In genomic region chr7:26490631-26491624, GRCh38 we compare ENCODE assay signal across 12 cellular contexts.
DNase-seq lines count a peak whose midpoint lies in the region; ATAC-seq, FAIRE-seq and TF ChIP-seq lines count a peak whose summit lies in the region.
"Had no signal": no experiment of that assay in that cellular context is flagged by ENCODE, and none has a peak within 500 bp of the region (broad histone marks: within the 10 kb centered on the region; RNA-seq: fewer than 3 reads in every experiment).

No MANE protein-coding gene starts in this region.

- H3K27me3 ChIP-seq in RWPE2 (ENCODE audit: insufficient read depth, poor library complexity, severe bottlenecking) = no peaks in the 10 kb centered on the region

- H3K4me1 ChIP-seq in RWPE2 (ENCODE audit: insufficient read depth, poor library complexity, severe bottlenecking) = peaks cover 13% of the 10 kb centered on the region
- peaks cover 10% of the 10 kb centered on the region for H3K4me1 ChIP-seq in mucosa of descending colon (ENCODE audit: low read depth)

- peak; percentile 36 for TF ChIP-seq CTCF in D721Med (IDR thresholded peaks at IDR 0.05; ENCODE audit: insufficient read depth, missing control alignments)
- peak; percentile 57 for TF ChIP-seq CTCF in RWPE2 (IDR thresholded peaks at IDR 0.05; ENCODE audit: poor library complexity, severe bottlenecking)
- TF ChIP-seq CTCF in mucosa of descending colon (IDR thresholded peaks at IDR 0.05) = no peak

- DNase-seq in D721Med (ENCODE audit: insufficient read length, low spot score) (no peak), NCI-H187 (lab: John Stamatoyannopoulos, UW) (peak; percentile 87 to 91), RWPE2 (ENCODE audit: low spot score) (peak; percentile 77), mucosa of descending colon (peak in 1 of 3 donors; percentile 47), NK-92 (lab: John Stamatoyannopoulos, UW; ENCODE audit: unreplicated experiment) (no peak)
- DNase-seq in activated naive CD4-positive, alpha-beta T cell treated with Interleukin-2 at 50 U/mL for 16 hours = no peak
- DNase-seq: activated T-cell treated with anti-CD3 and anti-CD28 coated beads, Interleukin-2, amount 50 U/mL, for 1 hour; IMR-90; stimulated activated CD4-positive, alpha-beta T cell treated with anti-CD3 and anti-CD28 coated beads, Interleukin-12 subunit alpha, Interleukin-12 subunit beta, amount 100 ng/mL, for 4 hours had no signal

- H3K36me3 ChIP-seq in RWPE2 (ENCODE audit: low read depth) (no peaks in the 10 kb centered on the region), mucosa of descending colon (ENCODE audit: low read depth) (no peaks in the 10 kb centered on the region)

- intact Hi-C loops in mucosa of descending colon (cut with DNase I, micrococcal nuclease) = no loop called here

- H3K9me3 ChIP-seq in RWPE2 (ENCODE audit: severe bottlenecking) (no peaks in the 10 kb centered on the region), mucosa of descending colon (no peaks in the 10 kb centered on the region)

- no peak for FAIRE-seq in D721Med (lab: Jason Lieb, UNC)
- FAIRE-seq: TTC549 had no signal

- H3K27ac ChIP-seq in RWPE2 (ENCODE audit: poor library complexity, severe bottlenecking) = peak overlapping the region; percentile 20

- ATAC-seq in RWPE2 (ENCODE audit: low read depth) (peak; percentile 89), mucosa of descending colon (peak; percentile 82), GM19467 (IDR thresholded peaks at IDR 0.05; ENCODE audit: unreplicated experiment) (no peak), HG02981 (IDR thresholded peaks at IDR 0.05; ENCODE audit: unreplicated experiment) (no peak)

- H3K4me3 ChIP-seq in RWPE2 (ENCODE audit: severe bottlenecking) = no peak overlapping the region
- H3K4me3 ChIP-seq in mucosa of descending colon = no peak overlapping the region

Comparison
In these comparisons a context has a peak if more than half of its experiments do, and no peak if none do; other contexts are left out.
1. DNase-seq: peak in NCI-H187 (2 of 2) and RWPE2 (single experiment); none in D721Med (single experiment), activated naive CD4-positive, alpha-beta T cell treated with Interleukin-2 at 50 U/mL for 16 hours (single experiment) and NK-92 (single experiment).
2. ATAC-seq: peak in RWPE2 (single experiment) and mucosa of descending colon (single experiment); none in GM19467 (single experiment) and HG02981 (single experiment).